ENCODE assay signal across 1 cellular context in genomic region chr14:75986439-75986765, GRCh38.
TF ChIP-seq lines count a peak whose summit lies in the region.

No MANE protein-coding gene starts in this region.

TF ChIP-seq in K562, 482 proteins besides CTCF, POLR2A, EP300 and RAD21 (continued from another document):
- TF ChIP-seq SP1 (CRISPR knock-in tag; IDR thresholded peaks at IDR 0.05) (no peak), CTBP1 (IDR thresholded peaks at IDR 0.05; ENCODE audit: borderline replicate concordance) (no peak), TFAM (CRISPR knock-in tag; conservative IDR thresholded peaks at IDR 0.05) (no peak)
